ENCODE assay signal across 8 cellular contexts in the genomic region with DNA sequence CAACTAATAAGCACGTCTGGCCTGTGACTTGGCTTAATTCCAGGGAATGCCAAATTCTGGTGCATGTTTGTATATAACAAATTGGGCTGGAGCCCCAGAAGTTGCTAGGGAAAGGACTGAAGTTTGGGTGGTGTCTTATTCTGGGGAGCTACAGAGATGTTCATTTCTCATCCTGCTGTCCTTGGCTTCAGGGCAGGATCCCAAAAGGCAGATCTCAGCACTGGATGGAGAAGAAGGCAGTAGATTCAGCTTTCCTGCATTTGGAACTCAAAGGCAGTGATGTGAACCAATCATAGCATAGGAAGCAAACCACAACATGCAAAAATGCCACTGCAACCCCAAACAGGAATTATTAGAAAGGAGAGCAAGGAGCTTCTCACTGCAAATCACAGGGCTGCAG.
"Had no signal": no experiment of that assay in that cellular context is flagged by ENCODE, and none has a peak within 500 bp of the region (broad histone marks: within the 10 kb centered on the region; RNA-seq: fewer than 3 reads in every experiment).

No MANE protein-coding gene starts in this region.

- H3K36me3 ChIP-seq: HAP-1 had no signal

- H3K4me3 ChIP-seq: GM23248, HAP-1 had no signal

- H3K4me3 Mint-ChIP-seq: HFFc6 had no signal

- H3K4me1 Mint-ChIP-seq: IgD-negative memory B cell had no signal

- H2AFZ ChIP-seq: GM23248 had no signal

- H3K9me3 Mint-ChIP-seq: HFFc6 had no signal

- H3K9ac ChIP-seq: GM23248 had no signal

- H3K36me3 Mint-ChIP-seq: IgD-negative memory B cell had no signal

- DNase-seq: GOT3, H7, HFFc6, KBM-7 had no signal

- H3K27ac Mint-ChIP-seq: HFFc6, IgD-negative memory B cell had no signal

- ATAC-seq: HCT116 had no signal

- H3K27ac ChIP-seq: GM23248 had no signal

- H3K9me3 ChIP-seq: HAP-1 had no signal

- H3K4me1 ChIP-seq: HAP-1 had no signal
